In genomic region chr3:150324261-150324660, GRCh38 we compare ENCODE assay signal across 2 cellular contexts.
TF ChIP-seq lines count a peak whose summit lies in the region.

No MANE protein-coding gene starts in this region.

TF ChIP-seq in IMR-90, 13 proteins besides CTCF, POLR2A, EP300 and RAD21:
- TF ChIP-seq BHLHE40 (IDR thresholded peaks at IDR 0.05; ENCODE audit: low read depth, low read length) (no peak), FOS (IDR thresholded peaks at IDR 0.05; ENCODE audit: low read depth, low read length) (no peak), RFX5 (IDR thresholded peaks at IDR 0.05; ENCODE audit: low read depth, low read length) (no peak), CEBPB (IDR thresholded peaks at IDR 0.05; ENCODE audit: low read depth, low read length) (no peak), RCOR1 (IDR thresholded peaks at IDR 0.05; ENCODE audit: insufficient replicate concordance, low read length) (no peak), SMC3 (IDR thresholded peaks at IDR 0.05; ENCODE audit: low read depth, low read length) (no peak), MAZ (IDR thresholded peaks at IDR 0.05; ENCODE audit: borderline replicate concordance, low read depth, low read length) (no peak), MXI1 (IDR thresholded peaks at IDR 0.05; ENCODE audit: borderline replicate concordance, low read depth, low read length) (no peak)
- TF ChIP-seq, protein P1, sequence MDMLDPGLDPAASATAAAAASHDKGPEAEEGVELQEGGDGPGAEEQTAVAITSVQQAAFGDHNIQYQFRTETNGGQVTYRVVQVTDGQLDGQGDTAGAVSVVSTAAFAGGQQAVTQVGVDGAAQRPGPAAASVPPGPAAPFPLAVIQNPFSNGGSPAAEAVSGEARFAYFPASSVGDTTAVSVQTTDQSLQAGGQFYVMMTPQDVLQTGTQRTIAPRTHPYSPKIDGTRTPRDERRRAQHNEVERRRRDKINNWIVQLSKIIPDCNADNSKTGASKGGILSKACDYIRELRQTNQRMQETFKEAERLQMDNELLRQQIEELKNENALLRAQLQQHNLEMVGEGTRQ (IDR thresholded peaks at IDR 0.05; ENCODE audit: low read depth, low read length) = no peak
- TF ChIP-seq, protein P2, sequence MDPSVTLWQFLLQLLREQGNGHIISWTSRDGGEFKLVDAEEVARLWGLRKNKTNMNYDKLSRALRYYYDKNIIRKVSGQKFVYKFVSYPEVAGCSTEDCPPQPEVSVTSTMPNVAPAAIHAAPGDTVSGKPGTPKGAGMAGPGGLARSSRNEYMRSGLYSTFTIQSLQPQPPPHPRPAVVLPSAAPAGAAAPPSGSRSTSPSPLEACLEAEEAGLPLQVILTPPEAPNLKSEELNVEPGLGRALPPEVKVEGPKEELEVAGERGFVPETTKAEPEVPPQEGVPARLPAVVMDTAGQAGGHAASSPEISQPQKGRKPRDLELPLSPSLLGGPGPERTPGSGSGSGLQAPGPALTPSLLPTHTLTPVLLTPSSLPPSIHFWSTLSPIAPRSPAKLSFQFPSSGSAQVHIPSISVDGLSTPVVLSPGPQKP (IDR thresholded peaks at IDR 0.05; ENCODE audit: borderline replicate concordance, low read depth, low read length) = no peak

TF ChIP-seq in H1, 55 proteins besides CTCF, POLR2A, EP300 and RAD21:
- TF ChIP-seq CHD1 (IDR thresholded peaks at IDR 0.05; ENCODE audit: low read depth, low read length) = no peak
- no peak for TF ChIP-seq RFX5 (IDR thresholded peaks at IDR 0.05; ENCODE audit: borderline replicate concordance, low read depth, low read length)
- TF ChIP-seq POU5F1 (IDR thresholded peaks at IDR 0.05; ENCODE audit: low read depth, low read length) = no peak
- no peak for TF ChIP-seq GTF2F1 (IDR thresholded peaks at IDR 0.05; ENCODE audit: borderline replicate concordance, low read depth, low read length)
- TF ChIP-seq, protein P1 (IDR thresholded peaks at IDR 0.05; ENCODE audit: low read length) = no peak
- TF ChIP-seq YY1 (IDR thresholded peaks at IDR 0.05; ENCODE audit: low read depth, low read length) = no peak
- TF ChIP-seq SP4 (IDR thresholded peaks at IDR 0.05; ENCODE audit: low read length) = no peak
- no peak for TF ChIP-seq NANOG (IDR thresholded peaks at IDR 0.05; ENCODE audit: insufficient read depth, low read depth, low read length, poor library complexity, severe bottlenecking)
- no peak for TF ChIP-seq TCF12 (IDR thresholded peaks at IDR 0.05; ENCODE audit: low read depth, low read length)
- no peak for TF ChIP-seq RNF2 (IDR thresholded peaks at IDR 0.05; ENCODE audit: borderline replicate concordance, low read depth, low read length, missing control alignments, poor library complexity, severe bottlenecking)
- no peak for TF ChIP-seq RXRA (IDR thresholded peaks at IDR 0.05; ENCODE audit: insufficient read depth, low read depth, low read length)
- no peak for TF ChIP-seq CHD7 (IDR thresholded peaks at IDR 0.05; ENCODE audit: insufficient replicate concordance, low read length)
- no peak for TF ChIP-seq TEAD4 (IDR thresholded peaks at IDR 0.05; ENCODE audit: low read depth, low read length)
